Comparison of ENCODE assay signal across 9 cellular contexts in genomic region chr7:143395187-143396149, GRCh38. TPM values are rescaled to one million over a fixed set of nuclear protein-coding genes. Genes with fewer than 3 reads are reported as not detected.
DNase-seq lines count a peak whose midpoint lies in the region; FAIRE-seq and TF ChIP-seq lines count a peak whose summit lies in the region.
"Had no signal": no experiment of that assay in that cellular context is flagged by ENCODE, and none has a peak within 500 bp of the region (broad histone marks: within the 10 kb centered on the region; RNA-seq: fewer than 3 reads in every experiment).

No MANE protein-coding gene starts in this region.

- no peaks in the 10 kb centered on the region for H3K27me3 ChIP-seq in endodermal cell (ENCODE audit: control insufficient read depth, insufficient read depth, low read length, poor library complexity, severe bottlenecking)
- H3K27me3 ChIP-seq in neuronal stem cell (ENCODE audit: control insufficient read depth in 3 of 3, insufficient read depth in 3 of 3, low read depth in 1 of 3, low read length in 3 of 3), result no peaks in the 10 kb centered on the region

- H2BK15ac ChIP-seq in neuronal stem cell (ENCODE audit: low read length), result no peak overlapping the region

- H4K91ac ChIP-seq in neuronal stem cell (ENCODE audit: low read depth, low read length, poor library complexity), result no peak overlapping the region

- H3K36me3 ChIP-seq in endodermal cell (ENCODE audit: control insufficient read depth, insufficient read depth, low read length), result peaks cover 28% of the 10 kb centered on the region
- H3K36me3 ChIP-seq in neuronal stem cell (replicated peaks in 1 of 2; ENCODE audit: control insufficient read depth in 2 of 2, insufficient read depth in 2 of 2, low read length in 2 of 2), result peaks cover 16 to 29% of the 10 kb centered on the region in 2 donors

- no peak overlapping the region for H2BK12ac ChIP-seq in neuronal stem cell (ENCODE audit: low read length)

- peak overlapping the region; percentile 13 for H3K4ac ChIP-seq in neuronal stem cell (ENCODE audit: low read length)

- no peak for FAIRE-seq in D721Med (lab: Jason Lieb, UNC)

- H3K4me1 Mint-ChIP-seq in endodermal cell, result no peaks in the 10 kb centered on the region

- H3K18ac ChIP-seq in neuronal stem cell (ENCODE audit: low read length), result no peak overlapping the region

- H3K9me3 ChIP-seq in endodermal cell (ENCODE audit: control insufficient read depth, low read length) (no peaks in the 10 kb centered on the region), neuronal stem cell (replicated peaks in 1 of 2; ENCODE audit: control insufficient read depth in 2 of 2, insufficient read depth in 1 of 2, low read depth in 1 of 2, low read length in 2 of 2) (no peaks in the 10 kb centered on the region)

- no peak overlapping the region for H4K8ac ChIP-seq in neuronal stem cell (ENCODE audit: low read depth, low read length)

- no peak overlapping the region for H3K4me3 Mint-ChIP-seq in endodermal cell

- no peak overlapping the region for H2AK5ac ChIP-seq in neuronal stem cell (ENCODE audit: low read depth, low read length)

- DNase-seq in Kasumi-1 (lab: John Stamatoyannopoulos, UW), result peak; percentile 88 to 91
- DNase-seq in endodermal cell, result peak; percentile 71
- DNase-seq in neuronal stem cell (ENCODE audit: low spot score), result no peak
- no peak for DNase-seq in D721Med (ENCODE audit: insufficient read length, low spot score)
- DNase-seq in hepatic stellate cell (ENCODE audit: low spot score), result no peak
- no peak for DNase-seq in GM19238 (ENCODE audit: insufficient read length, low spot score)
- DNase-seq in kidney tubule cell (ENCODE audit: low spot score), result no peak

- no peaks in the 10 kb centered on the region for H3K27me3 Mint-ChIP-seq in endodermal cell (ENCODE audit: insufficient read depth)

- no peak overlapping the region for H2BK5ac ChIP-seq in neuronal stem cell (ENCODE audit: low read length)

- H3K4me3 ChIP-seq in endodermal cell (ENCODE audit: low read length) (no peak overlapping the region), neuronal stem cell (ENCODE audit: low read length in 2 of 2) (peak overlapping the region in 1 of 2 donors; percentile 52)

- no peak overlapping the region for H2AFZ ChIP-seq in neuronal stem cell (ENCODE audit: low read length)

- H3K79me1 ChIP-seq in neuronal stem cell (ENCODE audit: low read depth, low read length), result no peaks in the 10 kb centered on the region

- H3K27ac ChIP-seq in endodermal cell (ENCODE audit: low read depth, low read length) (no peak overlapping the region), neuronal stem cell (replicated peaks; ENCODE audit: low read length) (no peak overlapping the region)

- no peak overlapping the region for H3K4me2 ChIP-seq in neuronal stem cell (ENCODE audit: insufficient read depth, low read length, poor library complexity, severe bottlenecking)

- no peak overlapping the region for H2BK120ac ChIP-seq in neuronal stem cell (ENCODE audit: low read depth, low read length)

- 84 to 89% methylated on average over 15 to 21 of the region's 21 CpGs for WGBS in endodermal cell (ENCODE audit: insufficient coverage in 1 of 2, insufficient read length in 1 of 2), 2 experiments
- WGBS in neuronal stem cell (ENCODE audit: extremely low coverage in 2 of 2, insufficient read length in 2 of 2, insufficient replicate concordance in 1 of 2), 2 donors, result no CpG with 5 or more reads among the region's 21 CpGs

- H3K9ac ChIP-seq in endodermal cell (ENCODE audit: extremely low read depth, low read length, poor library complexity, severe bottlenecking), result no peak overlapping the region
- peak overlapping the region; percentile 32 for H3K9ac ChIP-seq in neuronal stem cell (ENCODE audit: low read depth, low read length, poor library complexity)

- H3K36me3 Mint-ChIP-seq in endodermal cell (ENCODE audit: low read depth), result peaks cover 75% of the 10 kb centered on the region

- no peak overlapping the region for H3K14ac ChIP-seq in neuronal stem cell (ENCODE audit: low read length)

- H3K23ac ChIP-seq in neuronal stem cell (ENCODE audit: low read depth, low read length, poor library complexity), result no peak overlapping the region

- peak; percentile 41; the same call in 1 of the 3 replicates for TF ChIP-seq CTCF in GM12872 (IDR thresholded peaks at IDR 0.05; ENCODE audit: insufficient read depth, low read depth, low read length)
- TF ChIP-seq CTCF in endodermal cell (conservative IDR thresholded peaks at IDR 0.05), result peak; percentile 53
- no peak for TF ChIP-seq CTCF in D721Med (IDR thresholded peaks at IDR 0.05; ENCODE audit: insufficient read depth, missing control alignments)

- H3K9me3 Mint-ChIP-seq in endodermal cell, result no peaks in the 10 kb centered on the region

- no peak overlapping the region for H3K27ac Mint-ChIP-seq in endodermal cell

- no peaks in the 10 kb centered on the region for H3K4me1 ChIP-seq in endodermal cell (ENCODE audit: control insufficient read depth, insufficient read depth, low read length)
- H3K4me1 ChIP-seq in neuronal stem cell (ENCODE audit: control insufficient read depth in 2 of 2, insufficient read depth in 1 of 2, low read depth in 1 of 2, low read length in 2 of 2), result peaks cover 0 to 3% of the 10 kb centered on the region in 2 donors

RNA-seq across cellular contexts. Expression of gene EPHA1, which starts 13.2 kb away (rescaled TPM):
- 100 to 1,000 TPM in 1 of 2 donors, 10 to 100 TPM in 1; 70.0 to 103 TPM for total RNA-seq in endodermal cell
- 8.4 TPM for polyA plus RNA-seq in endodermal cell (2013, experiment 1 of 2)
- polyA plus RNA-seq in endodermal cell (2013, experiment 2 of 2), result 5.8 TPM
- 0.24 TPM for polyA plus RNA-seq in neuronal stem cell (2013, experiment 1 of 2)
- polyA plus RNA-seq in neuronal stem cell (2013, experiment 2 of 2), result 0.15 TPM
- total RNA-seq: SK-MEL-5 had no signal

RNA-seq across cellular contexts. Expression of gene ZYX, which starts 14.3 kb away (rescaled TPM):
- total RNA-seq in endodermal cell, result 100 to 1,000 TPM; 127 to 161 TPM
- 116 TPM for polyA plus RNA-seq in endodermal cell (2013, experiment 1 of 2)
- polyA plus RNA-seq in endodermal cell (2013, experiment 2 of 2), result 102 TPM
- polyA plus RNA-seq in neuronal stem cell (2013, experiment 1 of 2), result 85.0 TPM
- 85.7 TPM for polyA plus RNA-seq in neuronal stem cell (2013, experiment 2 of 2)

RNA-seq across cellular contexts. Expression of gene FAM131B, which starts 33.0 kb away (rescaled TPM):
- 1 to 10 TPM; 1.9 to 3.6 TPM for total RNA-seq in endodermal cell
- 26.5 TPM for polyA plus RNA-seq in endodermal cell (2013, experiment 1 of 2)
- polyA plus RNA-seq in endodermal cell (2013, experiment 2 of 2), result 21.7 TPM
- polyA plus RNA-seq in neuronal stem cell (2013, experiment 1 of 2), result 27.3 TPM
- polyA plus RNA-seq in neuronal stem cell (2013, experiment 2 of 2), result 26.2 TPM
- total RNA-seq: SK-MEL-5 had no signal

RNA-seq across cellular contexts. Expression of gene TAS2R60, which starts 47.8 kb away (rescaled TPM):
- under 1 TPM in 1 of 2 donors, not detected in 1; 0.37 TPM for total RNA-seq in endodermal cell
- not detected for polyA plus RNA-seq in endodermal cell (2013, experiment 1 of 2)
- not detected for polyA plus RNA-seq in endodermal cell (2013, experiment 2 of 2)
- polyA plus RNA-seq in neuronal stem cell (2013, experiment 1 of 2), result not detected
- polyA plus RNA-seq in neuronal stem cell (2013, experiment 2 of 2), result not detected
- total RNA-seq: SK-MEL-5 had no signal

Comparison
In these comparisons a context has a peak if more than half of its experiments do, and no peak if none do; other contexts are left out.
1. DNase-seq: peak in Kasumi-1 (2 of 2) and endodermal cell (single experiment); none in neuronal stem cell (single experiment), D721Med (single experiment), hepatic stellate cell (single experiment), GM19238 (single experiment) and kidney tubule cell (single experiment).